ENCODE assay signal across 19 cellular contexts in the genomic region with DNA sequence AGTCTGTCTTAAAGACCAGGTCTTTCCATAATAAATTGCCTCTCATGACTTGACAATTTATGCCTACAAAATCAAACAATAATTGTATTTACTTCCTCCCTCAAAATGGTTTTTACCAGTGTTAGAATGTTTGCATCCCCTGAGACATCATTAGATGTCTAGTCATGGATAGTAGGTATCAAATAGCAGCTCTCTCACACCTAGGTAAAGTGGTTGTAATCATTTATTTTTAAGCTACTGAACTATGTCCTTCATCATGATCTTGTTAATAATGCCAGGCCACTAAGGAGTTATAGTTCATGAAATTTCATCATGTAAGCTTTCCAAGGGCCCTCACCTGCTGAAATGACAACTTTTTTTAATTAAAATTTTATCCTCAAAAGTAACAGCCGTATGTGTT.
"Had no signal": no experiment of that assay in that cellular context is flagged by ENCODE, and none has a peak within 500 bp of the region (broad histone marks: within the 10 kb centered on the region; RNA-seq: fewer than 3 reads in every experiment).

No MANE protein-coding gene starts in this region.

- H3K9me3 ChIP-seq: heart left ventricle, neutrophil, testis, tibial nerve, upper lobe of right lung, vagina had no signal

- H3K36me3 ChIP-seq: heart left ventricle, neutrophil, tibial nerve, upper lobe of right lung, vagina had no signal

- H3K4me3 ChIP-seq: heart left ventricle, skin epidermis, testis, tibial nerve, upper lobe of right lung, vagina had no signal

- H3K27me3 ChIP-seq: foreskin keratinocyte, heart left ventricle, neutrophil, testis, tibial nerve, upper lobe of right lung, vagina had no signal

- ATAC-seq: heart left ventricle; naive thymus-derived CD4-positive, alpha-beta T cell; sciatic nerve; stimulated activated naive B cell treated with anti-CD40 and anti-IgM and Interleukin-4, amounts not matched to agents 10 μg/mL and 1 μg/mL and 100 μg/mL, for 72 hours; stimulated activated naive CD8-positive, alpha-beta T cell treated with anti-CD3 and anti-CD28 coated beads, Interleukin-15, amount 100 ng/mL, for 72 hours; upper lobe of right lung had no signal

- H3K4me1 ChIP-seq: foreskin keratinocyte, heart left ventricle, testis, tibial nerve, upper lobe of right lung, vagina had no signal

- H3K27ac ChIP-seq: foreskin keratinocyte, heart left ventricle, neutrophil, skin epidermis, testis, tibial nerve, upper lobe of right lung, vagina had no signal

- DNase-seq: effector CD4-positive, alpha-beta T cell; endodermal cell; erythroblast; heart left ventricle; kidney glomerular epithelial cell; mesendoderm; naive thymus-derived CD4-positive, alpha-beta T cell; stimulated activated CD4-positive, alpha-beta T cell treated with anti-CD3 and anti-CD28 coated beads, Interleukin-2, amount 100 ng/mL, for 24 hours; stimulated activated CD4-positive, alpha-beta T cell treated with anti-CD3 and anti-CD28 coated beads, Interleukin-4, amount 100 ng/mL, for 4 hours; stimulated activated naive B cell treated with anti-CD40 and anti-IgM and Interleukin-4, amounts not matched to agents 10 μg/mL and 1 μg/mL and 100 μg/mL, for 72 hours; stimulated activated naive CD8-positive, alpha-beta T cell treated with anti-CD3 and anti-CD28 coated beads, Interleukin-15, amount 100 ng/mL, for 72 hours; testis; upper lobe of right lung had no signal
